24 cellular contexts compared by ENCODE assay signal in genomic region chr3:113505867-113506266, GRCh38. TPM values are rescaled to one million over a fixed set of nuclear protein-coding genes. Genes with fewer than 3 reads are reported as not detected.
A peak's percentile ranks its signal among the peaks of the same experiment; 100 is the strongest.
DNase-seq lines count a peak whose midpoint lies in the region; ATAC-seq, FAIRE-seq and TF ChIP-seq lines count a peak whose summit lies in the region.
"Had no signal": no experiment of that assay in that cellular context is flagged by ENCODE, and none has a peak within 500 bp of the region (broad histone marks: within the 10 kb centered on the region; RNA-seq: fewer than 3 reads in every experiment).

No MANE protein-coding gene starts in this region.

- no peaks in the 10 kb centered on the region for H3K27me3 Mint-ChIP-seq in neural progenitor cell (ENCODE audit: insufficient read depth, low read depth)
- H3K27me3 Mint-ChIP-seq: CD4-positive, alpha-beta T cell; CD8-positive, alpha-beta memory T cell had no signal

- H3K36me3 Mint-ChIP-seq in neural progenitor cell, result peaks cover 21% of the 10 kb centered on the region

- TF ChIP-seq CTCF in body of pancreas (IDR thresholded peaks at IDR 0.05) (no peak), HepG2 (CRISPR knock-in tag; IDR thresholded peaks at IDR 0.05) (no peak), neural progenitor cell (IDR thresholded peaks at IDR 0.05) (no peak), psoas muscle (IDR thresholded peaks at IDR 0.05) (no peak), testis (IDR thresholded peaks at IDR 0.05) (no peak)

- H3K4me3 ChIP-seq in body of pancreas (no peak overlapping the region), HepG2 (replicated peaks in 1 of 3; ENCODE audit: insufficient read depth in 1 of 3, low read depth in 2 of 3, low read length in 3 of 3) (no peak overlapping the region), neural progenitor cell (no peak overlapping the region), psoas muscle (no peak overlapping the region), testis (no peak overlapping the region)
- H3K4me3 ChIP-seq: A549; BLaER1 treated with 17β-estradiol and CSF1 and Interleukin-3, amounts not matched to agents 10 nM and 100 nM; HAP-1 had no signal

- no peaks in the 10 kb centered on the region for H4K20me1 ChIP-seq in HepG2 (ENCODE audit: insufficient read depth, low read length)
- no peaks in the 10 kb centered on the region for H4K20me1 ChIP-seq in neural progenitor cell (ENCODE audit: low read depth)
- H4K20me1 ChIP-seq: BLaER1 treated with 17β-estradiol and CSF1 and Interleukin-3, amounts not matched to agents 10 nM and 100 nM had no signal

- no peaks in the 10 kb centered on the region for H3K4me1 Mint-ChIP-seq in neural progenitor cell

- H3K4me1 ChIP-seq in body of pancreas (peaks cover 10% of the 10 kb centered on the region), HepG2 (ENCODE audit: insufficient read depth, low read length) (peaks cover 13% of the 10 kb centered on the region; the same call in 1 of the 2 replicates), neural progenitor cell (no peaks in the 10 kb centered on the region), psoas muscle (no peaks in the 10 kb centered on the region), testis (no peaks in the 10 kb centered on the region)
- H3K4me1 ChIP-seq: A549, BE2C, HAP-1 had no signal

- no peak overlapping the region for H3K4me2 ChIP-seq in HepG2 (ENCODE audit: low read depth, low read length)
- no peak overlapping the region for H3K4me2 ChIP-seq in neural progenitor cell
- H3K4me2 ChIP-seq: A549; BLaER1 treated with 17β-estradiol and CSF1 and Interleukin-3, amounts not matched to agents 10 nM and 100 nM had no signal

- TF ChIP-seq POLR2A in body of pancreas (IDR thresholded peaks at IDR 0.05) (no peak), HepG2 (IDR thresholded peaks at IDR 0.05; ENCODE audit: insufficient read depth in 1 of 2, low read depth in 2 of 2, low read length in 2 of 2) (no peak), testis (IDR thresholded peaks at IDR 0.05) (no peak)

- H3K36me3 ChIP-seq in body of pancreas (replicated peaks in 1 of 2; ENCODE audit: insufficient read depth in 1 of 2, low read depth in 2 of 2) (no peaks in the 10 kb centered on the region), HepG2 (replicated peaks in 1 of 2; ENCODE audit: control insufficient read depth in 1 of 2, insufficient read depth in 2 of 2, low read length in 2 of 2) (peaks cover 5 to 8% of the 10 kb centered on the region in 2 experiments; a peak in 3 of 5 replicates), neural progenitor cell (peaks cover 6% of the 10 kb centered on the region), psoas muscle (ENCODE audit: insufficient read depth in 1 of 2, low read depth in 1 of 2) (peaks cover 0 to 20% of the 10 kb centered on the region in 2 donors), testis (ENCODE audit: low read depth, missing control alignments) (no peaks in the 10 kb centered on the region)
- H3K36me3 ChIP-seq: BE2C, HAP-1 had no signal

- no peak overlapping the region for H3K27ac Mint-ChIP-seq in neural progenitor cell
- H3K27ac Mint-ChIP-seq: CD14-positive monocyte; CD4-positive, alpha-beta T cell; CD8-positive, alpha-beta memory T cell; HFFc6 had no signal

- POLR2A ChIA-PET in HepG2 (lab: Yijun Ruan, JAX), result no interaction called here

- intact Hi-C loops in body of pancreas (cut with DNase I) (no loop called here), HepG2 (cut with micrococcal nuclease; ENCODE audit: unreplicated experiment) (no loop called here), psoas muscle (cut with DNase I) (no loop called here), testis (cut with DNase I; ENCODE audit: low total_unique reads) (no loop called here)

- peaks cover 11% of the 10 kb centered on the region for H3K9me3 Mint-ChIP-seq in neural progenitor cell
- H3K9me3 Mint-ChIP-seq: CD4-positive, alpha-beta T cell; CD8-positive, alpha-beta memory T cell; HFFc6 had no signal

- in situ Hi-C loops in HepG2 (cut with HindIII; ENCODE audit: extremely low pct_ligation_motif_present, low pct_unique_long_range_greater_than_20kb), result no loop called here

- WGBS in body of pancreas, 2 donors, result 35 to 52% methylated on average over 3 of the region's 3 CpGs
- 89% methylated on average over 3 of the region's 3 CpGs for WGBS in HepG2 (ENCODE audit: low lambda C conversion rate)
- whole genome bisulfite sequencing in psoas muscle, 3 donors, result 87 to 91% (median 90%) methylated on average over 3 of the region's 3 CpGs
- 93 to 97% methylated on average over 3 of the region's 3 CpGs for WGBS in testis, 2 donors

- no peak overlapping the region for H3K27ac ChIP-seq in body of pancreas
- H3K27ac ChIP-seq in HepG2 (ENCODE audit: extremely low read length, insufficient read depth, low read length), result no peak overlapping the region
- H3K27ac ChIP-seq in neural progenitor cell, result no peak overlapping the region
- H3K27ac ChIP-seq in psoas muscle, result no peak overlapping the region
- H3K27ac ChIP-seq in testis, result no peak overlapping the region
- H3K27ac ChIP-seq: A549; BLaER1 treated with 17β-estradiol and CSF1 and Interleukin-3, amounts not matched to agents 10 nM and 100 nM had no signal

- CTCF ChIA-PET in HepG2 (lab: Yijun Ruan, JAX; ENCODE audit: low intra/inter-chr PET ratio, low total read pairs), result no interaction called here

- H3F3A ChIP-seq in neural progenitor cell (ENCODE audit: low read depth), result no peaks in the 10 kb centered on the region

- no TSS peak for BruUV-seq in HepG2 (replicated peaks; lab: Mats Ljungman, UMichigan)

- H3K4me3 Mint-ChIP-seq in neural progenitor cell, result no peak overlapping the region
- H3K4me3 Mint-ChIP-seq: CD14-positive monocyte; CD4-positive, alpha-beta T cell; CD8-positive, alpha-beta memory T cell; HFFc6 had no signal

- peak in 1 of 4 donors; percentile 7 for DNase-seq in body of pancreas
- DNase-seq in HepG2 (ENCODE audit: low spot score), result peak; percentile 10
- DNase-seq in neural progenitor cell (ENCODE audit: low spot score), result no peak
- DNase-seq in psoas muscle, result no peak
- DNase-seq in cerebellum (ENCODE audit: low spot score), result no peak
- DNase-seq in testis, result no peak
- DNase-seq: 8988T; ACHN; AML-193; BE2C; Calu3; CD4-positive, alpha-beta T cell; CD8-positive, alpha-beta memory T cell; DMS153; DND-41; GOT3; HFFc6 had no signal

- H3K27me3 ChIP-seq in body of pancreas (no peaks in the 10 kb centered on the region), HepG2 (ENCODE audit: control insufficient read depth in 1 of 2, insufficient read depth in 2 of 2, low read length in 2 of 2) (no peaks in the 10 kb centered on the region), neural progenitor cell (no peaks in the 10 kb centered on the region), psoas muscle (ENCODE audit: insufficient read depth in 3 of 3, low read length in 2 of 3) (no peaks in the 10 kb centered on the region), testis (no peaks in the 10 kb centered on the region)
- H3K27me3 ChIP-seq: BE2C; BLaER1 treated with 17β-estradiol and CSF1 and Interleukin-3, amounts not matched to agents 10 nM and 100 nM had no signal

- TF ChIP-seq RAD21 in HepG2 (CRISPR knock-in tag; IDR thresholded peaks at IDR 0.05), result no peak

- peaks cover 9% of the 10 kb centered on the region for H3K79me2 ChIP-seq in HepG2 (ENCODE audit: insufficient read depth, low read length)
- H3K79me2 ChIP-seq in neural progenitor cell (ENCODE audit: low read depth), result peaks cover 37% of the 10 kb centered on the region

- FAIRE-seq in HepG2 (lab: Jason Lieb, UNC), result no peak
- FAIRE-seq: A549, G401.6, GM12892, H54 had no signal

- H2AFZ ChIP-seq in HepG2 (ENCODE audit: low read length), result no peak overlapping the region
- H2AFZ ChIP-seq in neural progenitor cell (replicated peaks), result no peak overlapping the region

- H3K9me3 ChIP-seq in body of pancreas (no peaks in the 10 kb centered on the region), HepG2 (ENCODE audit: low read length) (no peaks in the 10 kb centered on the region), neural progenitor cell (ENCODE audit: low read depth) (peaks cover 5% of the 10 kb centered on the region), psoas muscle (no peaks in the 10 kb centered on the region), testis (no peaks in the 10 kb centered on the region)
- H3K9me3 ChIP-seq: BE2C, HAP-1 had no signal

- no peak for TF ChIP-seq EP300 in HepG2 (IDR thresholded peaks at IDR 0.05; ENCODE audit: low read depth in 2 of 2, low read length in 2 of 2)
- no peak for TF ChIP-seq EP300 in HepG2 (CRISPR knock-in tag; IDR thresholded peaks at IDR 0.05; ENCODE audit: borderline replicate concordance)

- no peak overlapping the region for H3K9ac ChIP-seq in HepG2 (ENCODE audit: insufficient read depth, low read depth, low read length)
- H3K9ac ChIP-seq in neural progenitor cell, result peak overlapping the region; percentile 10
- H3K9ac ChIP-seq: BLaER1 treated with 17β-estradiol and CSF1 and Interleukin-3, amounts not matched to agents 10 nM and 100 nM had no signal

- ATAC-seq in body of pancreas (peak; percentile 63), HepG2 (no peak), psoas muscle (no peak)
- ATAC-seq: A549 had no signal

RNA-seq across cellular contexts. Expression of gene SPICE1, which starts 9.1 kb away (rescaled TPM):
- 10 to 100 TPM; 19.2 to 21.1 TPM for total RNA-seq in body of pancreas
- 11.8 and 11.9 TPM in 2 replicates for total RNA-seq in HepG2 (2016; rRNA removed; fragmentation: Illumina TruSeq; extraction: Trizol)
- total RNA-seq in HepG2 (2016; cell fraction: cytosol; rRNA removed; fragmentation: Illumina TruSeq; extraction: Trizol; ENCODE audit: low read depth), result 21.2 and 21.9 TPM in 2 replicates
- 10.0 and 10.2 TPM in 2 replicates for total RNA-seq in HepG2 (2016; cell fraction: insoluble cytoplasmic fraction; rRNA removed; fragmentation: Illumina TruSeq; extraction: Trizol)
- total RNA-seq in HepG2 (2016; cell fraction: membrane; rRNA removed; fragmentation: Illumina TruSeq; extraction: Trizol), result 6.4 and 7.6 TPM in 2 replicates
- 21.7 and 24.8 TPM in 2 replicates for total RNA-seq in HepG2 (2016; cell fraction: nucleus; rRNA removed; fragmentation: Illumina TruSeq; extraction: Trizol)
- 2.4 and 2.8 TPM in 2 replicates for polyA plus RNA-seq in HepG2 (2011; rRNA removed)
- polyA plus RNA-seq in HepG2 (2011; cell fraction: cytosol; rRNA removed), result 1.3 TPM in 2 replicates
- 6.3 and 6.5 TPM in 2 replicates for polyA plus RNA-seq in HepG2 (2011; cell fraction: nucleus; rRNA removed)
- 1.8 and 2.8 TPM in 2 replicates for polyA plus RNA-seq in HepG2 (2012)
- polyA plus RNA-seq in HepG2 (2016; cell fraction: cytosol; fragmentation: Illumina TruSeq; extraction: Trizol; ENCODE audit: low read depth), result 0.20 and 0.35 TPM in 2 replicates
- 5.4 and 7.2 TPM in 2 replicates for polyA plus RNA-seq in HepG2 (2016; cell fraction: insoluble cytoplasmic fraction; fragmentation: Illumina TruSeq; extraction: Trizol; ENCODE audit: low read depth)
- polyA plus RNA-seq in HepG2 (2016; cell fraction: membrane; fragmentation: Illumina TruSeq; extraction: Trizol; ENCODE audit: low read depth), result 0.58 and 0.80 TPM in 2 replicates
- polyA plus RNA-seq in HepG2 (2016; cell fraction: nucleus; fragmentation: Illumina TruSeq; extraction: Trizol; ENCODE audit: insufficient read depth, low read depth), result 11.1 and 14.6 TPM in 2 replicates
- 2.4 and 6.1 TPM in 2 replicates for polyA minus RNA-seq in HepG2 (2011; rRNA and poly(A)+ RNA removed; ENCODE audit: low replicate concordance)
- 3.6 and 4.1 TPM in 2 replicates for polyA minus RNA-seq in HepG2 (2011; cell fraction: cytosol; rRNA and poly(A)+ RNA removed)
- 39.5 and 51.1 TPM in 2 replicates for polyA minus RNA-seq in HepG2 (2011; cell fraction: nucleus; rRNA and poly(A)+ RNA removed)
- total RNA-seq in neural progenitor cell (ENCODE audit: low replicate concordance), result 35.2 and 48.6 TPM in 2 replicates
- total RNA-seq in psoas muscle, result 1 to 10 TPM; 2.3 to 5.6 (median 2.8) TPM
- polyA plus RNA-seq in psoas muscle, result 1 to 10 TPM in 1 of 3 donors, under 1 TPM in 2; 0.61 to 3.2 (median 0.89) TPM
- 25.0 TPM for total RNA-seq in cerebellum
- 10 to 100 TPM; 29.4 to 31.2 TPM for total RNA-seq in testis
- 12.6 TPM for polyA plus RNA-seq in testis (ENCODE audit: insufficient read depth, low read depth, low replicate concordance)

RNA-seq across cellular contexts. Expression of gene SIDT1, which starts 26.5 kb away (rescaled TPM):
- total RNA-seq in body of pancreas, result 1 to 10 TPM; 1.6 to 8.8 TPM
- 0.07 TPM in 1 of 2 replicates, not detected in the other for total RNA-seq in HepG2 (2016; rRNA removed; fragmentation: Illumina TruSeq; extraction: Trizol)
- total RNA-seq in HepG2 (2016; cell fraction: cytosol; rRNA removed; fragmentation: Illumina TruSeq; extraction: Trizol; ENCODE audit: low read depth), result not detected in 2 replicates
- total RNA-seq in HepG2 (2016; cell fraction: insoluble cytoplasmic fraction; rRNA removed; fragmentation: Illumina TruSeq; extraction: Trizol), result 0.13 and 0.22 TPM in 2 replicates
- not detected in 2 replicates for total RNA-seq in HepG2 (2016; cell fraction: membrane; rRNA removed; fragmentation: Illumina TruSeq; extraction: Trizol)
- 0.19 and 0.37 TPM in 2 replicates for total RNA-seq in HepG2 (2016; cell fraction: nucleus; rRNA removed; fragmentation: Illumina TruSeq; extraction: Trizol)
- 0.07 TPM in 1 of 2 replicates, not detected in the other for polyA plus RNA-seq in HepG2 (2011; rRNA removed)
- polyA plus RNA-seq in HepG2 (2011; cell fraction: cytosol; rRNA removed), result 0.04 and 0.05 TPM in 2 replicates
- polyA plus RNA-seq in HepG2 (2011; cell fraction: nucleus; rRNA removed), result 0.05 and 0.32 TPM in 2 replicates
- 0.03 TPM in 1 of 2 replicates, not detected in the other for polyA plus RNA-seq in HepG2 (2012)
- polyA plus RNA-seq in HepG2 (2016; cell fraction: cytosol; fragmentation: Illumina TruSeq; extraction: Trizol; ENCODE audit: low read depth), result not detected in 2 replicates
- not detected in 2 replicates for polyA plus RNA-seq in HepG2 (2016; cell fraction: insoluble cytoplasmic fraction; fragmentation: Illumina TruSeq; extraction: Trizol; ENCODE audit: low read depth)
- not detected in 2 replicates for polyA plus RNA-seq in HepG2 (2016; cell fraction: membrane; fragmentation: Illumina TruSeq; extraction: Trizol; ENCODE audit: low read depth)
- polyA plus RNA-seq in HepG2 (2016; cell fraction: nucleus; fragmentation: Illumina TruSeq; extraction: Trizol; ENCODE audit: insufficient read depth, low read depth), result 1.4 TPM in 1 of 2 replicates, not detected in the other
- polyA minus RNA-seq in HepG2 (2011; rRNA and poly(A)+ RNA removed; ENCODE audit: low replicate concordance), result 1.4 TPM in 1 of 2 replicates, not detected in the other
- polyA minus RNA-seq in HepG2 (2011; cell fraction: cytosol; rRNA and poly(A)+ RNA removed), result 0.20 TPM in 1 of 2 replicates, not detected in the other
- polyA minus RNA-seq in HepG2 (2011; cell fraction: nucleus; rRNA and poly(A)+ RNA removed), result not detected in 2 replicates
- total RNA-seq in neural progenitor cell (ENCODE audit: low replicate concordance), result not detected in 2 replicates
- total RNA-seq in psoas muscle, result under 1 TPM; 0.08 to 0.48 (median 0.41) TPM
- under 1 TPM in 2 of 3 donors, not detected in 1; 0.14 to 0.29 TPM for polyA plus RNA-seq in psoas muscle
- 37.4 TPM for total RNA-seq in cerebellum
- 1 to 10 TPM; 5.9 to 8.6 TPM for total RNA-seq in testis
- 5.0 TPM for polyA plus RNA-seq in testis (ENCODE audit: insufficient read depth, low read depth, low replicate concordance)
- total RNA-seq: HFFc6 had no signal
